In genomic region chr17:19383681-19384470, GRCh38 we compare ENCODE assay signal across 12 cellular contexts. TPM values are rescaled to one million over a fixed set of nuclear protein-coding genes. Genes with fewer than 3 reads are reported as not detected.
DNase-seq lines count a peak whose midpoint lies in the region; TF ChIP-seq lines count a peak whose summit lies in the region.
"Had no signal": no experiment of that assay in that cellular context is flagged by ENCODE, and none has a peak within 500 bp of the region (broad histone marks: within the 10 kb centered on the region; RNA-seq: fewer than 3 reads in every experiment).

No MANE protein-coding gene starts in this region.

- H3K4me3 ChIP-seq in A673 (ENCODE audit: low read depth, low read length, poor library complexity, severe bottlenecking) (peak overlapping the region; percentile 54), SK-N-MC (peak overlapping the region; percentile 84), ovary (no peak overlapping the region)

- H3K27ac Mint-ChIP-seq in glutamatergic neuron (ENCODE audit: unreplicated experiment) = peak overlapping the region; percentile 88
- H3K27ac Mint-ChIP-seq in activated CD4-positive, alpha-beta T cell treated with anti-CD3 and anti-CD28 coated beads, Interleukin-2, amount 10 ng/mL, durations not matched to agents 24 days and 14 days = no peak overlapping the region

- H3K27me3 ChIP-seq in A673 (replicated peaks; ENCODE audit: insufficient read depth, low read depth, low read length, poor library complexity) = no peaks in the 10 kb centered on the region
- H3K27me3 ChIP-seq in ovary = no peaks in the 10 kb centered on the region

- intact Hi-C loops in A673 (cut with micrococcal nuclease; ENCODE audit: unreplicated experiment) (no loop called here), ovary (cut with DNase I) (no loop called here)
- intact Hi-C loops in activated CD4-positive, alpha-beta T cell treated with anti-CD3 and anti-CD28 coated beads, Interleukin-2, amount 10 ng/mL, durations not matched to agents 24 days and 14 days (cut with micrococcal nuclease) = no loop called here

- H3K9ac ChIP-seq in SK-N-MC (ENCODE audit: insufficient read length) = peak overlapping the region; percentile 37

- H3K4me1 Mint-ChIP-seq in glutamatergic neuron (ENCODE audit: low read depth, unreplicated experiment) = peaks cover 31% of the 10 kb centered on the region
- H3K4me1 Mint-ChIP-seq in activated CD4-positive, alpha-beta T cell treated with anti-CD3 and anti-CD28 coated beads, Interleukin-2, amount 10 ng/mL, durations not matched to agents 24 days and 14 days = peaks cover 5% of the 10 kb centered on the region

- peaks cover 58% of the 10 kb centered on the region for H3K36me3 ChIP-seq in A673 (ENCODE audit: insufficient read depth, low read length, poor library complexity, severe bottlenecking)
- peaks cover 58% of the 10 kb centered on the region for H3K36me3 ChIP-seq in SK-N-MC (ENCODE audit: insufficient read depth, low read length)
- H3K36me3 ChIP-seq in ovary = no peaks in the 10 kb centered on the region

- CTCF ChIA-PET in A673 (lab: Charles Lee) = interaction anchor here (0.9 to 1.2 kb wide), 2 partner anchors 21 to 63 kb away, joined by 3 to 7 read pairs; partner anchors contain the start of gene B9D1

- peak overlapping the region; percentile 57 for H3K4me3 Mint-ChIP-seq in glutamatergic neuron (ENCODE audit: unreplicated experiment)
- no peak overlapping the region for H3K4me3 Mint-ChIP-seq in activated CD4-positive, alpha-beta T cell treated with anti-CD3 and anti-CD28 coated beads, Interleukin-2, amount 10 ng/mL, durations not matched to agents 24 days and 14 days

- H3K9me3 ChIP-seq in A673 (ENCODE audit: low read depth, low read length, poor library complexity, severe bottlenecking) (no peaks in the 10 kb centered on the region), SK-N-MC (ENCODE audit: low read depth, low read length) (no peaks in the 10 kb centered on the region), ovary (no peaks in the 10 kb centered on the region)

- no peak for TF ChIP-seq POLR2A in ovary (IDR thresholded peaks at IDR 0.05)

- WGBS in ovary, 3 donors = 64 to 82% (median 75%) methylated on average over 6 of the region's 6 CpGs

- DNase-seq in A673 (ENCODE audit: low spot score) (no peak), SK-N-MC (ENCODE audit: low read depth, low spot score) (no peak), glutamatergic neuron (no peak), ovary (peak in 4 of 5 donors; percentile 54 to 60 (median 58)), NCI-H69 (lab: John Stamatoyannopoulos, UW) (no peak), Ammon's horn (ENCODE audit: low spot score) (no peak), 8988T (no peak)
- no peak for DNase-seq in activated CD4-positive, alpha-beta T cell treated with anti-CD3 and anti-CD28 coated beads, Interleukin-2, amount 10 ng/mL, durations not matched to agents 24 days and 14 days
- DNase-seq: AML-193, NCI-H1436 treated with DMSO at 0.1 percent for 48 hours had no signal

- no peak for TF ChIP-seq EP300 in ovary (IDR thresholded peaks at IDR 0.05)

- no peaks in the 10 kb centered on the region for H3K36me3 Mint-ChIP-seq in glutamatergic neuron (ENCODE audit: unreplicated experiment)
- H3K36me3 Mint-ChIP-seq in activated CD4-positive, alpha-beta T cell treated with anti-CD3 and anti-CD28 coated beads, Interleukin-2, amount 10 ng/mL, durations not matched to agents 24 days and 14 days (ENCODE audit: low read depth) = peaks cover 31% of the 10 kb centered on the region

- H3K27me3 Mint-ChIP-seq in glutamatergic neuron (ENCODE audit: unreplicated experiment) = peaks cover 24% of the 10 kb centered on the region
- peaks cover 3% of the 10 kb centered on the region for H3K27me3 Mint-ChIP-seq in activated CD4-positive, alpha-beta T cell treated with anti-CD3 and anti-CD28 coated beads, Interleukin-2, amount 10 ng/mL, durations not matched to agents 24 days and 14 days

- TF ChIP-seq CTCF in A673 (conservative IDR thresholded peaks at IDR 0.05; ENCODE audit: low read depth, low read length) (no peak), glutamatergic neuron (IDR thresholded peaks at IDR 0.05; ENCODE audit: partially characterized antibody, unreplicated experiment) (no peak), ovary (IDR thresholded peaks at IDR 0.05) (no peak)

- H3K9me3 Mint-ChIP-seq in glutamatergic neuron (ENCODE audit: unreplicated experiment) = peaks cover 18% of the 10 kb centered on the region
- no peaks in the 10 kb centered on the region for H3K9me3 Mint-ChIP-seq in activated CD4-positive, alpha-beta T cell treated with anti-CD3 and anti-CD28 coated beads, Interleukin-2, amount 10 ng/mL, durations not matched to agents 24 days and 14 days

- H3K4me1 ChIP-seq in A673 (ENCODE audit: insufficient read depth, low read length, poor library complexity, severe bottlenecking) (peaks cover 50% of the 10 kb centered on the region), ovary (ENCODE audit: insufficient read depth) (peaks cover 45% of the 10 kb centered on the region)

- TSS peak; percentile 53 for BruUV-seq in A673 (replicated peaks; lab: Mats Ljungman, UMichigan)

- peak overlapping the region; percentile 93 for H3K27ac ChIP-seq in A673 (ENCODE audit: low read depth, low read length, poor library complexity, severe bottlenecking)
- peak overlapping the region; percentile 94 for H3K27ac ChIP-seq in SK-N-MC
- peak overlapping the region; percentile 47 to 89 for H3K27ac ChIP-seq in ovary
- H3K27ac ChIP-seq: HL-60 had no signal

- POLR2A ChIA-PET in A673 (lab: Charles Lee; ENCODE audit: low non-redundant PET) = interaction anchor here (0.5 to 0.6 kb wide), 2 partner anchors 26 to 28 kb away, joined by 3 to 7 read pairs; no protein-coding TSS in a partner anchor

RNA-seq across cellular contexts. Expression of gene MFAP4, which starts 3.1 kb away (rescaled TPM):
- total RNA-seq in A673 (2021) (60.9 and 92.7 TPM in 2 replicates), glutamatergic neuron (ENCODE audit: unreplicated experiment) (37.7 TPM), ovary (100 to 1,000 TPM in 5 of 7 donors, 10 to 100 TPM in 2; 46.5 to 285 (median 168) TPM)
- polyA plus RNA-seq in ovary = 100 to 1,000 TPM; 179 to 380 TPM
- total RNA-seq in activated CD4-positive, alpha-beta T cell treated with anti-CD3 and anti-CD28 coated beads, Interleukin-2, amount 10 ng/mL, durations not matched to agents 24 days and 14 days = not detected in 2 replicates
- total RNA-seq: pulmonary artery endothelial cell had no signal

RNA-seq across cellular contexts. Expression of gene MAPK7, which starts 5.6 kb away (rescaled TPM):
- total RNA-seq in A673 (2021) (40.0 and 55.8 TPM in 2 replicates), glutamatergic neuron (ENCODE audit: unreplicated experiment) (70.6 TPM), ovary (10 to 100 TPM; 14.3 to 74.6 (median 40.6) TPM)
- 10 to 100 TPM; 15.2 to 23.0 TPM for polyA plus RNA-seq in ovary
- 20.5 and 22.6 TPM in 2 replicates for total RNA-seq in activated CD4-positive, alpha-beta T cell treated with anti-CD3 and anti-CD28 coated beads, Interleukin-2, amount 10 ng/mL, durations not matched to agents 24 days and 14 days

RNA-seq across cellular contexts. Expression of gene B9D1, which starts 21.4 kb away (rescaled TPM):
- total RNA-seq in A673 (2021) = 37.0 and 45.2 TPM in 2 replicates
- total RNA-seq in glutamatergic neuron (ENCODE audit: unreplicated experiment) = 7.8 TPM
- total RNA-seq in ovary = 10 to 100 TPM; 19.6 to 60.5 (median 26.9) TPM
- 10 to 100 TPM; 11.9 to 16.8 TPM for polyA plus RNA-seq in ovary
- total RNA-seq in activated CD4-positive, alpha-beta T cell treated with anti-CD3 and anti-CD28 coated beads, Interleukin-2, amount 10 ng/mL, durations not matched to agents 24 days and 14 days = 6.1 and 6.3 TPM in 2 replicates

RNA-seq across cellular contexts. Expression of gene RNF112, which starts 27.2 kb away (rescaled TPM):
- total RNA-seq in A673 (2021) (0.09 and 0.57 TPM in 2 replicates), glutamatergic neuron (ENCODE audit: unreplicated experiment) (8.6 TPM), ovary (1 to 10 TPM in 5 of 7 donors, under 1 TPM in 2; 0.24 to 6.9 (median 2.1) TPM)
- 1 to 10 TPM; 1.4 to 1.6 TPM for polyA plus RNA-seq in ovary
- total RNA-seq in activated CD4-positive, alpha-beta T cell treated with anti-CD3 and anti-CD28 coated beads, Interleukin-2, amount 10 ng/mL, durations not matched to agents 24 days and 14 days = 0.40 TPM in 1 of 2 replicates, not detected in the other

Comparison
In these comparisons a context has a peak if more than half of its experiments do, and no peak if none do; other contexts are left out.
1. DNase-seq: peak in ovary (4 of 5); none in A673 (single experiment), SK-N-MC (single experiment), glutamatergic neuron (single experiment), NCI-H69 (single experiment), Ammon's horn (single experiment), 8988T (single experiment) and activated CD4-positive, alpha-beta T cell treated with anti-CD3 and anti-CD28 coated beads, Interleukin-2, amount 10 ng/mL, durations not matched to agents 24 days and 14 days (single experiment).
2. RNA of gene MFAP4, which starts 3.1 kb away (total RNA-seq): 46.5 to 285 TPM in ovary, 60.9 to 92.7 TPM in A673 and 37.7 TPM in glutamatergic neuron (single experiment); not detected in activated CD4-positive, alpha-beta T cell treated with anti-CD3 and anti-CD28 coated beads, Interleukin-2, amount 10 ng/mL, durations not matched to agents 24 days and 14 days; every median in the first group is over 10 times any median in the second.
3. Peak in every context shown above with its lines, with median percentiles within 50 percentile points of each other: H3K27ac ChIP-seq.